Comparison of ENCODE assay signal across 19 cellular contexts in the genomic region with DNA sequence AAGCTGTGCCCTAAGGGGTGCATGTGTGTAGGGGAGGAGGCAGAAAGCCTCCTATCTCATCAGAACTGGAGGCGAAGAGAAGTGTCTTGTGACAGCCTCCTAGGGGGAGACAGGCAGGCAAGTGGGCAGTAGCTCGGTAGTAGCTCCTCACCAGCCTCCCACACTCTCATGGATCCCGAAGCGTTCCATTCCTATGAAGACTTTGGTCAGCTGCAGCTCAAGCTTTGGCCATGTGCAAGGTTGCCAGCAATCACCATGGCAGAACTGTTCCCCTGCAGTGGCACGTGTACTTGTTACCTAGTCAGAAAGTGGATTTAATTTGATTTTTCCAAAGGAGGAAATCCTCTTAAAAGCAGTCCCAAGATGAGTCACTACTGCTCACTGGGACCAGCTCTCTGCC.
"Had no signal": no experiment of that assay in that cellular context is flagged by ENCODE, and none has a peak within 500 bp of the region (broad histone marks: within the 10 kb centered on the region; RNA-seq: fewer than 3 reads in every experiment).

No MANE protein-coding gene starts in this region.

- H3K27me3 ChIP-seq: adrenal gland, breast epithelium, heart right ventricle had no signal

- H3K27ac ChIP-seq: adrenal gland, breast epithelium, coronary artery, epithelial cell of prostate, heart right ventricle, lower lobe of right lung, psoas muscle had no signal

- DNase-seq: activated CD4-positive, alpha-beta T cell treated with anti-CD3 and anti-CD28 coated beads for 36 hours; activated CD4-positive, alpha-beta T cell treated with anti-CD3 and anti-CD28 coated beads, Interleukin-2, amount 50 U/mL, for 4 hours; activated CD8-positive, alpha-beta memory T cell treated with anti-CD3 and anti-CD28 coated beads, Interleukin-2, amount 50 U/mL, for 48 hours; activated naive CD4-positive, alpha-beta T cell; activated T-cell treated with anti-CD3 and anti-CD28 coated beads, Interleukin-2, amount 50 U/mL, for 4 hours; adrenal gland; heart right ventricle; lower lobe of right lung; naive thymus-derived CD8-positive, alpha-beta T cell; right cardiac atrium; stimulated activated CD4-positive, alpha-beta T cell treated with anti-CD3 and anti-CD28 coated beads, Interleukin-4, amount 100 ng/mL, for 4 hours; stimulated activated naive CD8-positive, alpha-beta T cell treated with anti-CD3 and anti-CD28 coated beads, Interleukin-15, Interleukin-2, amounts not matched to agents 100 U/mL and 50 U/mL, for 24 hours; trophoblast cell had no signal

- ATAC-seq: activated CD4-positive, alpha-beta T cell treated with anti-CD3 and anti-CD28 coated beads for 36 hours; activated T-cell treated with anti-CD3 and anti-CD28 coated beads, Interleukin-2, amount 50 U/mL, for 4 hours; heart right ventricle; left lobe of liver; lower lobe of right lung; naive thymus-derived CD8-positive, alpha-beta T cell; psoas muscle; right cardiac atrium; SK-N-SH treated with all-trans-retinoic acid at 6 μM for 48 hours; stimulated activated naive CD8-positive, alpha-beta T cell treated with anti-CD3 and anti-CD28 coated beads, Interleukin-15, Interleukin-2, amounts not matched to agents 100 U/mL and 50 U/mL, for 24 hours had no signal
